8 cellular contexts compared by ENCODE assay signal in the genomic region with DNA sequence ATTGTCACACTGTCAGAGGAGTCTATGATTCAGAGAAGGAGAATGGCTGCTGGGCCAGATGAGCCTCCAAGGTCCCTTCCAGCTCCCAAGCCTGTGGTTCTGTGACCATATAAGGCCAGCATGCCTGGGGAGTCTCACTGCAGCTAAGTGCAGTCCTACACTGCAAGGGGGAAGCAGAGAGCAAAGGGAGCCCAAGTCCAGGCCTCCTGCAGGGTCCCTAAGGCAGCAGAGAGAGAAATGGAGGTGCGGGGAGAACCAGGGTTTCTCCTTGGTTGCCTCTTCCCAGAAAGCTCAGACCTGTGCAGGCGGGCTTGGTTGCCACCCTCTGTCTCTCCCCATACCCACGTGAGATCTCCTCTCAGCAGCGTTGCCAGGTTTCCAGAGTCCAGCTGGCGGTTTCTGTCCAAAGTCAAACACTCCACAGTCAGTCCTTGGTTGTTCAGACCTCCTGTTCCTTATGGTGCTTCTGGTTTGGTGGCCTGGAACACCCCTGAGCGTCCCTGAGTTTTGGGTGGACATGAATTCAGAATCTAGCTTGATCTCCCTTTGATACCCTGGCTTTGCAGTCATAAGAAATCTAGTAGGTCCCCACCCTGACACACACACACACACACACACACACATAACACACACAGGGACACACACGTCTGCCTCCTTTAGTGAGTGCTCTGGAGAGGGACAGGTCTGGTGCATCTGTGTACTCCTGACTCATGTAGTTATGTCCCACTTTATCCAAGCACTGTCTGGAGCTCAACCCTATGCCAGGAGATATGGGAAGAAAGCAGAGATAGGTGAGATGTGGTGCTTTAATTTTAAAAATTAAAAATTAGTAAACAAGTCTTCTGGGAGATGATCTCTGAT.
A peak's percentile ranks its signal among the peaks of the same experiment; 100 is the strongest.
DNase-seq lines count a peak whose midpoint lies in the region; ATAC-seq, FAIRE-seq and TF ChIP-seq lines count a peak whose summit lies in the region.

No MANE protein-coding gene starts in this region.

- DNase-seq in GM03348 (ENCODE audit: low spot score): peak; percentile 76
- peak; percentile 56 for DNase-seq in amniotic stem cell (lab: John Stamatoyannopoulos, UW)
- peak; percentile 48 for DNase-seq in iPS DF 19.7 (ENCODE audit: low read depth, low spot score)
- no peak for DNase-seq in sciatic nerve (ENCODE audit: low spot score)
- DNase-seq in H54 (ENCODE audit: insufficient read length, low spot score): no peak
- DNase-seq in LoVo (ENCODE audit: low spot score): no peak

- intact Hi-C loops in sciatic nerve (cut with DNase I): no loop called here

- no peak for FAIRE-seq in H54 (lab: Jason Lieb, UNC)

- no peak for TF ChIP-seq POLR2A in H54 (IDR thresholded peaks at IDR 0.05; ENCODE audit: low read depth, low read length)

- peak; percentile 20 for ATAC-seq in sciatic nerve
- ATAC-seq in HG02970 (IDR thresholded peaks at IDR 0.05; ENCODE audit: low FRiP score, unreplicated experiment): no peak
- ATAC-seq in GM19395 (IDR thresholded peaks at IDR 0.05; ENCODE audit: unreplicated experiment): no peak

Comparison
In these comparisons a context has a peak if more than half of its experiments do, and no peak if none do; other contexts are left out.
1. DNase-seq: peak in GM03348 (single experiment), amniotic stem cell (single experiment) and iPS DF 19.7 (single experiment); none in sciatic nerve (single experiment), H54 (single experiment) and LoVo (single experiment).